In genomic region chr7:44769381-44770209, GRCh38 we compare ENCODE assay signal across 8 cellular contexts. TPM values are rescaled to one million over a fixed set of nuclear protein-coding genes. Genes with fewer than 3 reads are reported as not detected.
A peak's percentile ranks its signal among the peaks of the same experiment; 100 is the strongest.
DNase-seq lines count a peak whose midpoint lies in the region; ATAC-seq and TF ChIP-seq lines count a peak whose summit lies in the region.

No MANE protein-coding gene starts in this region.

- peaks cover 15% of the 10 kb centered on the region for H3K36me3 Mint-ChIP-seq in activated naive CD4-positive, alpha-beta T cell treated with anti-CD3 and anti-CD28 coated beads for 36 hours (ENCODE audit: low read depth)

- CTCF ChIA-PET in activated naive CD4-positive, alpha-beta T cell treated with anti-CD3 and anti-CD28 coated beads for 36 hours (lab: Charles Lee), result no interaction called here

- intact Hi-C loops in activated naive CD4-positive, alpha-beta T cell treated with anti-CD3 and anti-CD28 coated beads for 36 hours (cut with micrococcal nuclease), result no loop called here
- intact Hi-C loops in sigmoid colon (cut with DNase I), result loop anchor here (2.0 kb wide), 1 partner anchor 25 kb away; no protein-coding TSS in a partner anchor
- intact Hi-C loops in posterior vena cava (cut with DNase I), result loop anchor here in 1 of 2 donors (1.0 kb wide), 1 partner anchor 15 kb away; no protein-coding TSS in a partner anchor

- H3K27ac ChIP-seq in foreskin keratinocyte, result no peak overlapping the region
- H3K27ac ChIP-seq in sigmoid colon, result peak overlapping the region; percentile 72 to 86 (median 81)

- H3K27ac Mint-ChIP-seq in activated naive CD4-positive, alpha-beta T cell treated with anti-CD3 and anti-CD28 coated beads for 36 hours, result peak overlapping the region; percentile 59

- H3K27me3 ChIP-seq in foreskin keratinocyte, result no peaks in the 10 kb centered on the region
- no peaks in the 10 kb centered on the region for H3K27me3 ChIP-seq in sigmoid colon

- no peak for DNase-seq in activated naive CD4-positive, alpha-beta T cell treated with anti-CD3 and anti-CD28 coated beads for 36 hours
- no peak for DNase-seq in activated naive CD4-positive, alpha-beta T cell (lab: John Stamatoyannopoulos, UW)
- peak in 1 of 2 donors; percentile 44 for DNase-seq in foreskin keratinocyte
- DNase-seq in sigmoid colon, result no peak
- DNase-seq in activated gamma-delta T cell (lab: John Stamatoyannopoulos, UW), result no peak
- no peak for DNase-seq in posterior vena cava (ENCODE audit: low spot score)

- H3K4me1 Mint-ChIP-seq in activated naive CD4-positive, alpha-beta T cell treated with anti-CD3 and anti-CD28 coated beads for 36 hours (ENCODE audit: low read depth), result peaks cover 30% of the 10 kb centered on the region

- no peak for TF ChIP-seq EP300 in sigmoid colon (IDR thresholded peaks at IDR 0.05)

- no peaks in the 10 kb centered on the region for H3K27me3 Mint-ChIP-seq in activated naive CD4-positive, alpha-beta T cell treated with anti-CD3 and anti-CD28 coated beads for 36 hours (ENCODE audit: low read depth)

- ATAC-seq in HG02943 (IDR thresholded peaks at IDR 0.05; ENCODE audit: low read depth, unreplicated experiment) (peak; percentile 71), SK-N-SH treated with all-trans-retinoic acid at 6 μM for 48 hours (peak; percentile 35), foreskin keratinocyte (peak; percentile 11)

- H3K9me3 ChIP-seq in sigmoid colon, result no peaks in the 10 kb centered on the region

- 36 to 51% methylated on average over 17 of the region's 17 CpGs for WGBS in sigmoid colon, 2 donors

- H3K36me3 ChIP-seq in sigmoid colon, result peaks cover 14 to 30% (median 26%) of the 10 kb centered on the region in 4 donors

- no peak for TF ChIP-seq CTCF in foreskin keratinocyte (conservative IDR thresholded peaks at IDR 0.05)
- TF ChIP-seq CTCF in sigmoid colon (IDR thresholded peaks at IDR 0.05), result no peak

- no peak for TF ChIP-seq POLR2A in sigmoid colon (IDR thresholded peaks at IDR 0.05)

- no peak overlapping the region for H3K4me3 Mint-ChIP-seq in activated naive CD4-positive, alpha-beta T cell treated with anti-CD3 and anti-CD28 coated beads for 36 hours

- H3K4me3 ChIP-seq in sigmoid colon, result peak overlapping the region in 2 of 4 donors; percentile 4 to 9

- peaks cover 6% of the 10 kb centered on the region for H3K4me1 ChIP-seq in foreskin keratinocyte
- peaks cover 0 to 39% (median 36%) of the 10 kb centered on the region in 4 donors for H3K4me1 ChIP-seq in sigmoid colon

- H3K9me3 Mint-ChIP-seq in activated naive CD4-positive, alpha-beta T cell treated with anti-CD3 and anti-CD28 coated beads for 36 hours, result no peaks in the 10 kb centered on the region

TF ChIP-seq in SK-N-SH treated with all-trans-retinoic acid at 6 μM for 48 hours, 23 proteins besides CTCF, POLR2A, EP300 and RAD21:
- TF ChIP-seq BACH2 (CRISPR knock-in tag; IDR thresholded peaks at IDR 0.05; ENCODE audit: borderline replicate concordance) (no peak), CREB5 (CRISPR knock-in tag; IDR thresholded peaks at IDR 0.05; ENCODE audit: low read depth) (no peak), GLIS3 (CRISPR knock-in tag; IDR thresholded peaks at IDR 0.05) (no peak), ARNTL (CRISPR knock-in tag; IDR thresholded peaks at IDR 0.05; ENCODE audit: borderline replicate concordance, low read depth) (no peak), ZFP30 (CRISPR knock-in tag; IDR thresholded peaks at IDR 0.05) (no peak), RARB (CRISPR knock-in tag; IDR thresholded peaks at IDR 0.05) (no peak), ESRRG (CRISPR knock-in tag; IDR thresholded peaks at IDR 0.05) (no peak), TCF4 (CRISPR knock-in tag; IDR thresholded peaks at IDR 0.05; ENCODE audit: borderline replicate concordance) (no peak), ZFP3 (CRISPR knock-in tag; IDR thresholded peaks at IDR 0.05) (no peak), ZNF8 (CRISPR knock-in tag; IDR thresholded peaks at IDR 0.05) (no peak), PATZ1 (CRISPR knock-in tag; IDR thresholded peaks at IDR 0.05; ENCODE audit: borderline replicate concordance) (no peak), ISL1 (CRISPR knock-in tag; IDR thresholded peaks at IDR 0.05) (no peak), TOX (CRISPR knock-in tag; IDR thresholded peaks at IDR 0.05; ENCODE audit: borderline replicate concordance) (no peak), CSRNP3 (CRISPR knock-in tag; IDR thresholded peaks at IDR 0.05) (no peak), PPARA (CRISPR knock-in tag; IDR thresholded peaks at IDR 0.05; ENCODE audit: borderline replicate concordance) (no peak), POU6F1 (CRISPR knock-in tag; IDR thresholded peaks at IDR 0.05; ENCODE audit: borderline replicate concordance, low read depth) (no peak), CSDC2 (CRISPR knock-in tag; IDR thresholded peaks at IDR 0.05) (no peak), OSR1 (CRISPR knock-in tag; IDR thresholded peaks at IDR 0.05) (no peak)
TF ChIP-seq in SK-N-SH treated with all-trans-retinoic acid at 6 μM for 48 hours: peak in this region for 0.

RNA-seq across cellular contexts. Expression of gene ZMIZ2, which starts 20.9 kb away (rescaled TPM):
- 10 to 100 TPM; 83.1 to 86.5 TPM for total RNA-seq in activated naive CD4-positive, alpha-beta T cell treated with anti-CD3 and anti-CD28 coated beads for 36 hours
- total RNA-seq in foreskin keratinocyte, result 15.1 and 17.7 TPM in 2 replicates
- 17.7 and 19.1 TPM in 2 replicates for polyA plus RNA-seq in foreskin keratinocyte
- total RNA-seq in sigmoid colon, result 10 to 100 TPM; 11.1 to 44.6 (median 12.5) TPM
- polyA plus RNA-seq in sigmoid colon, result 10 to 100 TPM in 1 of 3 donors, 1 to 10 TPM in 2; 8.4 to 64.7 (median 8.6) TPM
- total RNA-seq in posterior vena cava, result 10 to 100 TPM; 52.2 to 67.1 TPM

RNA-seq across cellular contexts. Expression of gene PPIA, which starts 26.9 kb away (rescaled TPM):
- 1,000 to 10,000 TPM; 3,406 to 3,423 TPM for total RNA-seq in activated naive CD4-positive, alpha-beta T cell treated with anti-CD3 and anti-CD28 coated beads for 36 hours
- 4,179 and 4,396 TPM in 2 replicates for total RNA-seq in foreskin keratinocyte
- 6,662 and 7,130 TPM in 2 replicates for polyA plus RNA-seq in foreskin keratinocyte
- total RNA-seq in sigmoid colon, result 1,000 to 10,000 TPM; 1,033 to 1,396 (median 1,180) TPM
- polyA plus RNA-seq in sigmoid colon, result 1,000 to 10,000 TPM; 3,100 to 3,915 (median 3,764) TPM
- total RNA-seq in posterior vena cava, result 1,000 to 10,000 TPM in 1 of 2 donors, 100 to 1,000 TPM in 1; 961 to 1,030 TPM

Comparison
In these comparisons a context has a peak if more than half of its experiments do, and no peak if none do; other contexts are left out.
1. ATAC-seq: peak in every context shown above with its lines; median percentile 71 in HG02943; 35 in SK-N-SH treated with all-trans-retinoic acid at 6 μM for 48 hours; 11 in foreskin keratinocyte.